In the genomic region with DNA sequence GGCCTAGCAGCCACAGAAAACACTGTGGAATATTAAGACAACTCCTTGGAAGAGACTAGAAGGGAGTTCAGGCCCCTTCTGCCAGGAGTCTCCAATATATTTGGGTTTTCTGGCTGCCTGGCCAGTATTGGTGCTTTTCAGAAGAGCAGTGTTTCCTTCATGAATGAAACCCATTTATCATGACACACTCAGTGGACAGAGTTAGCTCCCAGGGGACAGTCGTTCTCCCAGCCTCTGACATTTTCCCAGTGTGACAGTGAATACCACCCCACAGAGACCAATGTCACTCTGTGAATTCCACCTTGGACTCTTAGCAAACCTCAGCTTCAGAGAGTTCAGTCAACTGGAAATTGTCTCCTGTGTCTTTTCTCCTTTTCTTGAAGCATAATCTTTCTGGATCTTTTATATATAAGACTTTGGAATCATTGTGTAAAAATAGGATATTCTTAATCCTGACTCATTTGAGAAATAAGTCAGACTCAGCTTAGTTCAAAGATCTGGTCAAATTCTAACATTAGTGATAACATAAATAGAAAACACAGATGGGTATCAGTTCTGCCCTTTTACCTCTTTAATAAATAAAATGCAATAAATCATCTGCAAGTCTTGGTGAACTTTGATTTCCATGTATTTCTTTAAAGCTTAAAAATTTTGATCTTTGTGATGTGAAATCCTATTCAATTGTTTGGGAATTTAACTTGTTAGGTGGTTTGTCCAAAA, we compare ENCODE assay signal across 14 cellular contexts. TPM values are rescaled to one million over a fixed set of nuclear protein-coding genes. Genes with fewer than 3 reads are reported as not detected.
DNase-seq lines count a peak whose midpoint lies in the region; ATAC-seq and TF ChIP-seq lines count a peak whose summit lies in the region.
"Had no signal": no experiment of that assay in that cellular context is flagged by ENCODE, and none has a peak within 500 bp of the region (broad histone marks: within the 10 kb centered on the region; RNA-seq: fewer than 3 reads in every experiment).

No MANE protein-coding gene starts in this region.

- H3K36me3 ChIP-seq in HEK293 (ENCODE audit: control insufficient read depth in 2 of 2, insufficient read depth in 1 of 2, low read length in 2 of 2) (no peaks in the 10 kb centered on the region), ascending aorta (no peaks in the 10 kb centered on the region), spleen (no peaks in the 10 kb centered on the region)

- peaks cover 13% of the 10 kb centered on the region; the same call in 1 of the 2 replicates for H3K4me1 ChIP-seq in HEK293 (ENCODE audit: control insufficient read depth, insufficient read depth, low read length)
- peaks cover 15 to 69% of the 10 kb centered on the region in 2 donors for H3K4me1 ChIP-seq in ascending aorta
- H3K4me1 ChIP-seq in spleen = peaks cover 18 to 74% (median 29%) of the 10 kb centered on the region in 6 donors

- POLR2A ChIA-PET in HEK293 (lab: Yijun Ruan, JAX) = interaction anchor here (2.0 kb wide), 1 partner anchor 38 kb away, joined by 6 read pairs; no protein-coding TSS in a partner anchor

- no peak for ATAC-seq in HG02798 (IDR thresholded peaks at IDR 0.05; ENCODE audit: poor library complexity, unreplicated experiment)
- ATAC-seq: activated CD4-positive, alpha-beta T cell treated with anti-CD3 and anti-CD28 coated beads for 36 hours; stimulated activated memory B cell treated with anti-CD40 and anti-IgM and Interleukin-4, amounts not matched to agents 10 μg/mL and 1 μg/mL and 100 μg/mL, for 72 hours had no signal

- H3K27ac ChIP-seq in HEK293 (ENCODE audit: extremely low read depth, low read depth, low read length) = no peak overlapping the region
- peak overlapping the region; percentile 77 to 80 for H3K27ac ChIP-seq in ascending aorta
- peak overlapping the region in 6 of 8 donors; percentile 22 to 73 (median 70) for H3K27ac ChIP-seq in spleen
- H3K27ac ChIP-seq in dorsolateral prefrontal cortex = peak overlapping the region in 24 of 59 donors; percentile 7 to 65 (median 34)

- WGBS in spleen, 5 donors = 33 to 80% (median 58%) methylated on average over 1 of the region's 1 CpG

- no peaks in the 10 kb centered on the region for H3K27me3 ChIP-seq in ascending aorta
- no peaks in the 10 kb centered on the region for H3K27me3 ChIP-seq in spleen (replicated peaks in 1 of 7)
- H3K27me3 ChIP-seq in dorsolateral prefrontal cortex = peaks cover 0 to 4% (median 0%) of the 10 kb centered on the region in 45 donors

- TF ChIP-seq CTCF in HEK293 (tag by site-specific recombination; IDR thresholded peaks at IDR 0.05) = no peak
- TF ChIP-seq CTCF in ascending aorta (IDR thresholded peaks at IDR 0.05) = no peak
- no peak for TF ChIP-seq CTCF in spleen (IDR thresholded peaks at IDR 0.05 in 8 of 11, conservative IDR thresholded peaks at IDR 0.05 in 3 of 11)
- TF ChIP-seq CTCF in dorsolateral prefrontal cortex (IDR thresholded peaks at IDR 0.05 in 54 of 56, conservative IDR thresholded peaks at IDR 0.05 in 2 of 56; ENCODE audit: low read depth in 1 of 56, partially characterized antibody in 56 of 56) = no peak

- intact Hi-C loops in ascending aorta (cut with DNase I) = loop anchor here (2.0 kb wide), 1 partner anchor 20 kb away; no protein-coding TSS in a partner anchor
- intact Hi-C loops in spleen (cut with DNase I; ENCODE audit: low total_unique reads) = no loop called here
- intact Hi-C loops in dorsolateral prefrontal cortex (cut with DNase I) = no loop called here

- CTCF ChIA-PET in HEK293 (lab: Yijun Ruan, JAX) = interaction anchor here (0.6 to 1.8 kb wide), 6 partner anchors 21 to 588 kb away, joined by 3 to 11 read pairs (median 4); a partner anchor contains a TSS

- no peak overlapping the region for H3K4me3 ChIP-seq in HEK293 (ENCODE audit: low read depth, low read length)
- no peak overlapping the region for H3K4me3 ChIP-seq in ascending aorta
- H3K4me3 ChIP-seq in spleen = no peak overlapping the region
- H3K4me3 ChIP-seq in dorsolateral prefrontal cortex = no peak overlapping the region

- no peaks in the 10 kb centered on the region for H3K9me3 ChIP-seq in HEK293 (ENCODE audit: control insufficient read depth, insufficient read depth, low read depth, low read length)
- H3K9me3 ChIP-seq in ascending aorta = no peaks in the 10 kb centered on the region
- no peaks in the 10 kb centered on the region for H3K9me3 ChIP-seq in spleen

- TF ChIP-seq POLR2A in spleen (IDR thresholded peaks at IDR 0.05) = no peak

- no peak for DNase-seq in ascending aorta (ENCODE audit: low spot score in 2 of 2)
- DNase-seq in kidney tubule cell (ENCODE audit: low spot score) = peak; percentile 46
- DNase-seq in spleen = no peak
- DNase-seq in NCI-H2227 treated with DMSO at 0.1 percent for 48 hours (lab: John Stamatoyannopoulos, UW) = no peak
- DNase-seq in NCI-H146 treated with DMSO at 0.1 percent for 48 hours (lab: John Stamatoyannopoulos, UW; ENCODE audit: unreplicated experiment) = no peak
- no peak for DNase-seq in dorsolateral prefrontal cortex
- DNase-seq: activated CD4-positive, alpha-beta T cell treated with anti-CD3 and anti-CD28 coated beads for 36 hours; H7; Karpas-422; SHP77 treated with DMSO at 0.1 percent for 48 hours; stimulated activated CD4-positive, alpha-beta T cell treated with anti-CD3 and anti-CD28 coated beads, Interleukin-2, amount 100 ng/mL, for 24 hours had no signal

TF ChIP-seq in HEK293, 187 proteins besides CTCF, POLR2A, EP300 and RAD21:
- no peak for TF ChIP-seq ZNF157 (tag by site-specific recombination; IDR thresholded peaks at IDR 0.05)
- 0 out of 2 replicates have a peak, but pooled peaks have one; percentile 6 for TF ChIP-seq GLIS1 (tag by site-specific recombination; IDR thresholded peaks at IDR 0.05)

RNA-seq across cellular contexts. Expression of a gene that starts 40.4 kb away (rescaled TPM):
- total RNA-seq in ascending aorta (71.2 TPM), spleen (100 to 1,000 TPM in 2 of 7 donors, 10 to 100 TPM in 5; 52.3 to 102 (median 88.0) TPM), dorsolateral prefrontal cortex (10 to 100 TPM in 106 of 120 experiments, 1 to 10 TPM in 14; 4.6 to 31.8 (median 14.8) TPM)
- polyA plus RNA-seq in spleen = 10 to 100 TPM; 15.2 to 36.5 (median 16.2) TPM
